ENCODE assay signal across 11 cellular contexts in genomic region chr12:75892779-75893408, GRCh38.
DNase-seq lines count a peak whose midpoint lies in the region; ATAC-seq and TF ChIP-seq lines count a peak whose summit lies in the region.
"Had no signal": no experiment of that assay in that cellular context is flagged by ENCODE, and none has a peak within 500 bp of the region (broad histone marks: within the 10 kb centered on the region; RNA-seq: fewer than 3 reads in every experiment).

No MANE protein-coding gene starts in this region.

- no peaks in the 10 kb centered on the region for H3K27me3 ChIP-seq in kidney epithelial cell (ENCODE audit: control insufficient read depth, insufficient read depth, low read length)

- in situ Hi-C loops in astrocyte of the cerebellum (cut with HindIII; ENCODE audit: low sequenced_read_pairs): no loop called here

- peak; percentile 89 for DNase-seq in CMK (ENCODE audit: low read depth)
- peak; percentile 26 to 28 for DNase-seq in Kasumi-1 (lab: John Stamatoyannopoulos, UW)
- peak; percentile 37 for DNase-seq in astrocyte of the cerebellum (ENCODE audit: low read depth)
- DNase-seq in kidney epithelial cell (ENCODE audit: low read depth): peak; percentile 23
- no peak for DNase-seq in SIG-M5 (lab: John Stamatoyannopoulos, UW)
- DNase-seq: activated CD8-positive, alpha-beta memory T cell treated with anti-CD3 and anti-CD28 coated beads, Interleukin-2, amount 50 U/mL, for 4 hours; spleen had no signal

- TF ChIP-seq CTCF in astrocyte of the cerebellum (IDR thresholded peaks at IDR 0.05; ENCODE audit: low read depth, low read length, missing control alignments) (no peak), kidney epithelial cell (IDR thresholded peaks at IDR 0.05; ENCODE audit: insufficient read depth, low read length, poor library complexity, severe bottlenecking) (no peak)

- no peak for ATAC-seq in HG03039 (IDR thresholded peaks at IDR 0.05; ENCODE audit: unreplicated experiment)
- no peak for ATAC-seq in HG03097 (IDR thresholded peaks at IDR 0.05; ENCODE audit: low FRiP score, unreplicated experiment)
- ATAC-seq in HG02870 (IDR thresholded peaks at IDR 0.05; ENCODE audit: unreplicated experiment): no peak
- ATAC-seq: HepG2 had no signal

- H3K36me3 ChIP-seq in kidney epithelial cell (ENCODE audit: control insufficient read depth, insufficient read depth, low read length): no peaks in the 10 kb centered on the region
- H3K36me3 ChIP-seq: spleen had no signal

- no peak overlapping the region for H3K4me3 ChIP-seq in astrocyte of the cerebellum (ENCODE audit: low read depth, low read length)
- no peak overlapping the region for H3K4me3 ChIP-seq in kidney epithelial cell (ENCODE audit: low read depth, low read length)
- H3K4me3 ChIP-seq: spleen had no signal
